In genomic region chr1:93552751-93553455, GRCh38 we compare ENCODE assay signal across 10 cellular contexts.
DNase-seq lines count a peak whose midpoint lies in the region; ATAC-seq and TF ChIP-seq lines count a peak whose summit lies in the region.
"Had no signal": no experiment of that assay in that cellular context is flagged by ENCODE, and none has a peak within 500 bp of the region (broad histone marks: within the 10 kb centered on the region; RNA-seq: fewer than 3 reads in every experiment).

No MANE protein-coding gene starts in this region.

- POLR2A ChIA-PET in activated CD4-positive, alpha-beta T cell treated with anti-CD3 and anti-CD28 coated beads, Interleukin-2, amount 10 ng/mL, durations not matched to agents 7 days and 5 days (lab: Charles Lee) = no interaction called here

- H3K36me3 Mint-ChIP-seq in activated CD4-positive, alpha-beta T cell treated with anti-CD3 and anti-CD28 coated beads, Interleukin-2, amount 10 ng/mL, durations not matched to agents 7 days and 5 days (ENCODE audit: low read depth) = no peaks in the 10 kb centered on the region
- H3K36me3 Mint-ChIP-seq: natural killer cell treated with Interleukin-12 subunit alpha and Interleukin-12 subunit beta and Interleukin-15 and Interleukin-18, amount 100 ng/mL, for 72 hours had no signal

- no peak for ATAC-seq in HG02840 (IDR thresholded peaks at IDR 0.05; ENCODE audit: low FRiP score, unreplicated experiment)
- ATAC-seq: natural killer cell treated with Interleukin-12 subunit alpha and Interleukin-12 subunit beta and Interleukin-15 and Interleukin-18, amount 100 ng/mL, for 72 hours had no signal

- peaks cover 9% of the 10 kb centered on the region for H3K4me1 Mint-ChIP-seq in activated CD4-positive, alpha-beta T cell treated with anti-CD3 and anti-CD28 coated beads, Interleukin-2, amount 10 ng/mL, durations not matched to agents 7 days and 5 days

- DNase-seq in AG10803 (ENCODE audit: low read depth) (peak; percentile 89), NCI-H2029 (lab: John Stamatoyannopoulos, UW) (peak; percentile 22), cardiac fibroblast (ENCODE audit: low read depth in 2 of 2) (peak; percentile 74 to 84), medulla oblongata (ENCODE audit: extremely low spot score) (peak; percentile 92), DMS114 treated with DMSO at 0.1 percent for 48 hours (lab: John Stamatoyannopoulos, UW; ENCODE audit: unreplicated experiment) (no peak), NCI-H2227 (lab: John Stamatoyannopoulos, UW; ENCODE audit: unreplicated experiment) (no peak)
- DNase-seq in activated CD4-positive, alpha-beta T cell treated with anti-CD3 and anti-CD28 coated beads, Interleukin-2, amount 10 ng/mL, durations not matched to agents 7 days and 5 days = no peak
- DNase-seq: DMS153 had no signal

- H3K27ac Mint-ChIP-seq in activated CD4-positive, alpha-beta T cell treated with anti-CD3 and anti-CD28 coated beads, Interleukin-2, amount 10 ng/mL, durations not matched to agents 7 days and 5 days = no peak overlapping the region

- no peak overlapping the region for H3K4me3 Mint-ChIP-seq in activated CD4-positive, alpha-beta T cell treated with anti-CD3 and anti-CD28 coated beads, Interleukin-2, amount 10 ng/mL, durations not matched to agents 7 days and 5 days
- H3K4me3 Mint-ChIP-seq: natural killer cell treated with Interleukin-12 subunit alpha and Interleukin-12 subunit beta and Interleukin-15 and Interleukin-18, amount 100 ng/mL, for 72 hours had no signal

- no peaks in the 10 kb centered on the region for H3K9me3 Mint-ChIP-seq in activated CD4-positive, alpha-beta T cell treated with anti-CD3 and anti-CD28 coated beads, Interleukin-2, amount 10 ng/mL, durations not matched to agents 7 days and 5 days
- H3K9me3 Mint-ChIP-seq: natural killer cell treated with Interleukin-12 subunit alpha and Interleukin-12 subunit beta and Interleukin-15 and Interleukin-18, amount 100 ng/mL, for 72 hours had no signal

- TF ChIP-seq CTCF in AG10803 (conservative IDR thresholded peaks at IDR 0.05; ENCODE audit: low read length) (no peak), cardiac fibroblast (IDR thresholded peaks at IDR 0.05; ENCODE audit: low read depth, low read length) (no peak)

- no peaks in the 10 kb centered on the region for H3K27me3 Mint-ChIP-seq in activated CD4-positive, alpha-beta T cell treated with anti-CD3 and anti-CD28 coated beads, Interleukin-2, amount 10 ng/mL, durations not matched to agents 7 days and 5 days

- CTCF ChIA-PET in activated CD4-positive, alpha-beta T cell treated with anti-CD3 and anti-CD28 coated beads, Interleukin-2, amount 10 ng/mL, durations not matched to agents 7 days and 5 days (lab: Charles Lee) = interaction anchor here (0.6 kb wide), 1 partner anchor 11 kb away, joined by 4 read pairs; no protein-coding TSS in a partner anchor

- H3K4me3 ChIP-seq in AG10803 (ENCODE audit: low read length) (no peak overlapping the region), cardiac fibroblast (replicated peaks in 1 of 2; ENCODE audit: low read depth in 2 of 2, low read length in 2 of 2) (no peak overlapping the region)

Comparison
In these comparisons a context has a peak if more than half of its experiments do, and no peak if none do; other contexts are left out.
1. DNase-seq: peak in AG10803 (single experiment), NCI-H2029 (single experiment), cardiac fibroblast (2 of 2) and medulla oblongata (single experiment); none in DMS114 treated with DMSO at 0.1 percent for 48 hours (single experiment), NCI-H2227 (single experiment) and activated CD4-positive, alpha-beta T cell treated with anti-CD3 and anti-CD28 coated beads, Interleukin-2, amount 10 ng/mL, durations not matched to agents 7 days and 5 days (single experiment).